In genomic region chr12:55582066-55582465, GRCh38 we compare ENCODE assay signal across 12 cellular contexts. TPM values are rescaled to one million over a fixed set of nuclear protein-coding genes. Genes with fewer than 3 reads are reported as not detected.
"Had no signal": no experiment of that assay in that cellular context is flagged by ENCODE, and none has a peak within 500 bp of the region (broad histone marks: within the 10 kb centered on the region; RNA-seq: fewer than 3 reads in every experiment).

No MANE protein-coding gene starts in this region.

- H3K4me3 ChIP-seq: GM23248, GM23338, HAP-1 had no signal

- H3K4me2 ChIP-seq: GM23338 had no signal

- ATAC-seq: GM23338, HCT116 had no signal

- H3K4me1 Mint-ChIP-seq: GM23338, H9 had no signal

- H3K27ac Mint-ChIP-seq: GM23338, H9, HFFc6 had no signal

- FAIRE-seq: H1, H54 had no signal

- H3K4me1 ChIP-seq: HAP-1 had no signal

- H3K27ac ChIP-seq: GM23248 had no signal

- H3K9me3 ChIP-seq: HAP-1 had no signal

- H3K9ac ChIP-seq: GM23248 had no signal

- H3K36me3 ChIP-seq: HAP-1 had no signal

- DNase-seq: GM23248, GOT3, H7, H9, HCEC 1CT, HFFc6 had no signal

- H3K4me3 Mint-ChIP-seq: GM23338, H9, HFFc6 had no signal

- H2AFZ ChIP-seq: GM23248, GM23338 had no signal

RNA-seq across cellular contexts. Expression of gene OR2AP1, which starts 9.8 kb away (rescaled TPM):
- total RNA-seq: GM23248, GM23338, H1, H4, H7, H9, HFFc6 had no signal
- polyA plus RNA-seq: GM23248, GM23338, H1 had no signal

RNA-seq across cellular contexts. Expression of gene OR6C4, which starts 32.7 kb away (rescaled TPM):
- total RNA-seq: GM23248, GM23338, H1, H4, H7, H9, HFFc6 had no signal
- polyA plus RNA-seq: GM23248, GM23338, H1 had no signal

RNA-seq across cellular contexts. Expression of gene OR10P1, which starts 54.6 kb away (rescaled TPM):
- total RNA-seq: GM23248, GM23338, H1, H4, H7, H9, HFFc6 had no signal
- polyA plus RNA-seq: GM23248, GM23338, H1 had no signal
